8 cellular contexts compared by ENCODE assay signal in genomic region chr16:3020247-3020603, GRCh38. TPM values are rescaled to one million over a fixed set of nuclear protein-coding genes. Genes with fewer than 3 reads are reported as not detected.
DNase-seq lines count a peak whose midpoint lies in the region; ATAC-seq and TF ChIP-seq lines count a peak whose summit lies in the region.

Gene TNFRSF12A, plus strand, starts transcription at chr16:3020368. Its CDS starts 30 bp downstream, at chr16:3020398.

- peak within 1 kb of the TSS; percentile 100 for H2BK5ac ChIP-seq in mesenchymal stem cell (ENCODE audit: low read depth, low read length, poor library complexity, severe bottlenecking)

- H2BK12ac ChIP-seq in mesenchymal stem cell (ENCODE audit: low read length in 2 of 2) = peak within 1 kb of the TSS; percentile 9 to 45

- peak; percentile 70 for TF ChIP-seq POLR2A in GM19193 (IDR thresholded peaks at IDR 0.05; ENCODE audit: extremely low read depth, insufficient read depth, insufficient read length)

- peak within 1 kb of the TSS in 1 of 2 experiments; percentile 93 for H3K14ac ChIP-seq in mesenchymal stem cell (ENCODE audit: low read length in 2 of 2)

- peak within 1 kb of the TSS; percentile 88 for H3K4me2 ChIP-seq in mesenchymal stem cell (ENCODE audit: low read length, poor library complexity, severe bottlenecking)

- H4K91ac ChIP-seq in mesenchymal stem cell (ENCODE audit: low read length) = peak within 1 kb of the TSS; percentile 90

- H3K27ac ChIP-seq in mesenchymal stem cell (ENCODE audit: low read length, poor library complexity, severe bottlenecking) = peak within 1 kb of the TSS; percentile 100

- H3K9ac ChIP-seq in endocrine pancreas (ENCODE audit: control insufficient read depth, insufficient read depth, low read length) = peak within 1 kb of the TSS; percentile 86
- H3K9ac ChIP-seq in mesenchymal stem cell (ENCODE audit: low read length) = peak within 1 kb of the TSS; percentile 100

- no peaks in the 10 kb centered on the region for H3K36me3 ChIP-seq in endocrine pancreas (ENCODE audit: control insufficient read depth, insufficient read depth, low read length)
- peaks cover 0 to 24% of the 10 kb centered on the region in 2 experiments for H3K36me3 ChIP-seq in mesenchymal stem cell (ENCODE audit: control insufficient read depth in 1 of 2, insufficient read depth in 2 of 2, low read depth in 1 of 2, low read length in 2 of 2)

- H3K79me1 ChIP-seq in mesenchymal stem cell (replicated peaks; ENCODE audit: low read length, poor library complexity, severe bottlenecking) = peaks cover 4% of the 10 kb centered on the region

- no peak within 1 kb of the TSS for H3K4me3 ChIP-seq in endocrine pancreas (ENCODE audit: control insufficient read depth, insufficient read depth, low read length)
- peak within 1 kb of the TSS; percentile 81 to 97 for H3K4me3 ChIP-seq in mesenchymal stem cell (ENCODE audit: insufficient read depth in 1 of 2, low read depth in 1 of 2, low read length in 2 of 2)

- H2AFZ ChIP-seq in mesenchymal stem cell (ENCODE audit: low read depth, low read length) = no peak within 1 kb of the TSS

- peak within 1 kb of the TSS; percentile 81 for H4K8ac ChIP-seq in mesenchymal stem cell (ENCODE audit: low read length)

- H3K4me1 ChIP-seq in endocrine pancreas (ENCODE audit: control insufficient read depth, insufficient read depth, low read length) (no peaks in the 10 kb centered on the region), mesenchymal stem cell (ENCODE audit: control insufficient read depth, insufficient read depth, low read depth, low read length) (peaks cover 27% of the 10 kb centered on the region)

- peak within 1 kb of the TSS; percentile 98 for H2AK5ac ChIP-seq in mesenchymal stem cell (ENCODE audit: low read length, severe bottlenecking)

- peak within 1 kb of the TSS; percentile 95 to 96 for H3K18ac ChIP-seq in mesenchymal stem cell (ENCODE audit: low read depth in 1 of 2, low read length in 2 of 2)

- peak within 1 kb of the TSS; percentile 97 for H2BK15ac ChIP-seq in mesenchymal stem cell (ENCODE audit: low read depth, poor library complexity, severe bottlenecking)

- H3K23ac ChIP-seq in mesenchymal stem cell (ENCODE audit: low read length in 2 of 2) = peak within 1 kb of the TSS in 1 of 2 experiments; percentile 86

- H3K27me3 ChIP-seq in endocrine pancreas (ENCODE audit: control insufficient read depth, insufficient read depth, low read length) (no peaks in the 10 kb centered on the region), mesenchymal stem cell (ENCODE audit: control insufficient read depth in 1 of 2, insufficient read depth in 1 of 2, low read length in 2 of 2) (peaks cover 5 to 19% of the 10 kb centered on the region in 2 experiments)

- H2BK120ac ChIP-seq in mesenchymal stem cell (ENCODE audit: low read depth, low read length) = peak within 1 kb of the TSS; percentile 77

- under 1% methylated on average over 32 of the region's 49 CpGs for WGBS in mesenchymal stem cell

- H3K4ac ChIP-seq in mesenchymal stem cell (ENCODE audit: low read depth in 1 of 2, low read length in 2 of 2) = peak within 1 kb of the TSS; percentile 88 to 94

- H3K9me3 ChIP-seq in endocrine pancreas (ENCODE audit: control insufficient read depth, low read length) (no peaks in the 10 kb centered on the region), mesenchymal stem cell (ENCODE audit: control insufficient read depth, low read length) (no peaks in the 10 kb centered on the region)

- no peak for ATAC-seq in GM18868 (IDR thresholded peaks at IDR 0.05; ENCODE audit: unreplicated experiment)

- DNase-seq in AG20443 (ENCODE audit: low spot score) = peak; percentile 94
- DNase-seq in NCI-H446 (lab: John Stamatoyannopoulos, UW) = peak; percentile 45 to 84
- peak in 2 of 3 experiments; percentile 22 to 39 for DNase-seq in activated CD8-positive, alpha-beta memory T cell treated with anti-CD3 and anti-CD28 coated beads for 48 hours (ENCODE audit: low read depth in 2 of 3, low spot score in 2 of 3)
- DNase-seq in mesenchymal stem cell = peak; percentile 78
- peak; percentile 63 to 66 for DNase-seq in stimulated activated CD8-positive, alpha-beta memory T cell treated with anti-CD3 and anti-CD28 coated beads, Interleukin-2, amount 100 ng/mL, for 48 hours (ENCODE audit: low read depth in 2 of 2)

RNA-seq across cellular contexts. Expression of gene TNFRSF12A, which starts in this region (rescaled TPM):
- polyA plus RNA-seq in mesenchymal stem cell (2013, experiment 1 of 2) = 95.1 TPM
- polyA plus RNA-seq in mesenchymal stem cell (2013, experiment 2 of 2) = 95.0 TPM

Comparison
In these comparisons a context has a peak if more than half of its experiments do, and no peak if none do; other contexts are left out.
1. DNase-seq: peak in every context shown above with its lines; median percentile 94 in AG20443; 78 in mesenchymal stem cell; 64 in NCI-H446; 64 in stimulated activated CD8-positive, alpha-beta memory T cell treated with anti-CD3 and anti-CD28 coated beads, Interleukin-2, amount 100 ng/mL, for 48 hours; 30 in activated CD8-positive, alpha-beta memory T cell treated with anti-CD3 and anti-CD28 coated beads for 48 hours.